In genomic region chr2:27288610-27289009, GRCh38 we compare ENCODE assay signal across 20 cellular contexts. TPM values are rescaled to one million over a fixed set of nuclear protein-coding genes. Genes with fewer than 3 reads are reported as not detected.
DNase-seq lines count a peak whose midpoint lies in the region; ATAC-seq, FAIRE-seq and TF ChIP-seq lines count a peak whose summit lies in the region.
"Had no signal": no experiment of that assay in that cellular context is flagged by ENCODE, and none has a peak within 500 bp of the region (broad histone marks: within the 10 kb centered on the region; RNA-seq: fewer than 3 reads in every experiment).

No MANE protein-coding gene starts in this region.

- H3K36me3 ChIP-seq in left ventricle myocardium inferior (no peaks in the 10 kb centered on the region), endothelial cell of umbilical vein (ENCODE audit: control insufficient read depth in 2 of 2, extremely low read depth in 1 of 2, insufficient read depth in 2 of 2, low read length in 2 of 2) (no peaks in the 10 kb centered on the region)
- H3K36me3 ChIP-seq: HAP-1 had no signal

- no peaks in the 10 kb centered on the region for H3K9me1 ChIP-seq in endothelial cell of umbilical vein (replicated peaks; ENCODE audit: control insufficient read depth, extremely low read depth, insufficient read depth, low read length)

- H3K27ac ChIP-seq in left ventricle myocardium inferior (replicated peaks) (peak overlapping the region; percentile 78), endothelial cell of umbilical vein (ENCODE audit: insufficient read depth, low read depth, low read length) (peak overlapping the region; percentile 97)

- TF ChIP-seq CTCF in left ventricle myocardium inferior (IDR thresholded peaks at IDR 0.05; ENCODE audit: borderline replicate concordance), result no peak
- TF ChIP-seq CTCF in endothelial cell of umbilical vein (IDR thresholded peaks at IDR 0.05; ENCODE audit: extremely low read depth in 1 of 2, insufficient read depth in 1 of 2, low read depth in 1 of 2, low read length in 2 of 2), result no peak

- FAIRE-seq in endothelial cell of umbilical vein (lab: Jason Lieb, UNC), result peak; percentile 91
- FAIRE-seq: GM12891, H1, HepG2, HTR-8/SVneo had no signal

- POLR2A ChIA-PET in endothelial cell of umbilical vein (lab: Charles Lee), result no interaction called here

- no peaks in the 10 kb centered on the region for H4K20me1 ChIP-seq in endothelial cell of umbilical vein (replicated peaks; ENCODE audit: control insufficient read depth, extremely low read depth, insufficient read depth, low read length)

- intact Hi-C loops in left ventricle myocardium inferior (cut with micrococcal nuclease), result no loop called here
- intact Hi-C loops in left cardiac atrium (cut with DNase I), result loop anchor here in 1 of 2 donors (10.0 kb wide), 1 partner anchor 194 kb away; no protein-coding TSS in a partner anchor
- intact Hi-C loops in endothelial cell of umbilical vein (cut with micrococcal nuclease), result loop anchor here (1.0 to 10.0 kb wide), 4 partner anchors 8 to 324 kb away; partner anchors contain the start of genes ATRAID and SLC5A6
- intact Hi-C loops in posterior cingulate gyrus (cut with DNase I), result no loop called here

- H3K4me1 ChIP-seq in left ventricle myocardium inferior, result peaks cover 74% of the 10 kb centered on the region
- H3K4me1 ChIP-seq in endothelial cell of umbilical vein (ENCODE audit: control insufficient read depth, extremely low read depth, insufficient read depth, low read length), result peaks cover 37% of the 10 kb centered on the region

- H3K4me2 ChIP-seq in endothelial cell of umbilical vein (ENCODE audit: insufficient read depth, low read length), result peak overlapping the region; percentile 60

- H3K79me2 ChIP-seq in endothelial cell of umbilical vein (ENCODE audit: control insufficient read depth, insufficient read depth, low read length), result no peaks in the 10 kb centered on the region

- TF ChIP-seq POLR2A in endothelial cell of umbilical vein (IDR thresholded peaks at IDR 0.05; ENCODE audit: low read depth, low read length), result peak; percentile 60

- H3K9me3 ChIP-seq in left ventricle myocardium inferior (replicated peaks) (no peaks in the 10 kb centered on the region), endothelial cell of umbilical vein (replicated peaks; ENCODE audit: control insufficient read depth, insufficient read depth, low read length) (no peaks in the 10 kb centered on the region)
- H3K9me3 ChIP-seq: HAP-1 had no signal

- peaks cover 11% of the 10 kb centered on the region for H3K27me3 ChIP-seq in left ventricle myocardium inferior (ENCODE audit: low read depth)
- H3K27me3 ChIP-seq in endothelial cell of umbilical vein (ENCODE audit: control insufficient read depth in 2 of 2, insufficient read depth in 2 of 2, low read length in 2 of 2), result no peaks in the 10 kb centered on the region

- H2AFZ ChIP-seq in endothelial cell of umbilical vein (ENCODE audit: low read depth, low read length), result peak overlapping the region; percentile 25

- H3K4me3 ChIP-seq in left ventricle myocardium inferior (peak overlapping the region; percentile 74), endothelial cell of umbilical vein (replicated peaks in 1 of 3; ENCODE audit: insufficient read depth in 1 of 3, low read depth in 1 of 3, low read length in 3 of 3) (no peak overlapping the region)
- H3K4me3 ChIP-seq: HAP-1 had no signal

- dilution Hi-C loops in endothelial cell of umbilical vein (cut with MboI; ENCODE audit: extremely low pct_ligation_motif_present, low sequenced_read_pairs), result no loop called here

- DNase-seq in left ventricle myocardium inferior (no peak), left cardiac atrium (no peak), endothelial cell of umbilical vein (ENCODE audit: low read depth, low spot score) (peak; percentile 94), pulmonary artery endothelial cell (ENCODE audit: low read depth, low spot score) (peak; percentile 32), posterior cingulate gyrus (no peak), T-helper 2 cell (no peak)
- DNase-seq: 8988T; ACHN; C1 segment of cervical spinal cord; Calu3; CD4-positive, alpha-beta T cell; DMS 273 treated with DMSO at 0.1 percent for 48 hours had no signal

- ATAC-seq in left cardiac atrium, result no peak
- ATAC-seq in esophagus mucosa, result no peak

- CTCF ChIA-PET in endothelial cell of umbilical vein (lab: Charles Lee), result interaction anchor here (1.0 to 7.2 kb wide), 5 partner anchors 7 to 43 kb away, joined by 3 to 107 read pairs (median 8); partner anchors contain the start of gene TRIM54

- BruUV-seq in endothelial cell of umbilical vein (replicated peaks; lab: Mats Ljungman, UMichigan), result no TSS peak

- H3K9ac ChIP-seq in endothelial cell of umbilical vein (replicated peaks; ENCODE audit: extremely low read depth, insufficient read depth, low read length), result peak overlapping the region; percentile 71

TF ChIP-seq in endothelial cell of umbilical vein, 7 proteins besides CTCF, POLR2A, EP300 and RAD21 (continues in another document):
- TF ChIP-seq EZH2 (IDR thresholded peaks at IDR 0.05; ENCODE audit: borderline replicate concordance, low read depth, low read length, severe bottlenecking), result no peak

RNA-seq across cellular contexts. Expression of gene TRIM54, which starts 6.4 kb away (rescaled TPM):
- total RNA-seq in left ventricle myocardium inferior (285 TPM), left cardiac atrium (100 to 1,000 TPM in 1 of 2 donors, 10 to 100 TPM in 1; 92.1 to 105 TPM), endothelial cell of umbilical vein (0.42 and 0.51 TPM in 2 replicates), pulmonary artery endothelial cell (not detected in 2 replicates), esophagus mucosa (0.16 TPM)
- 1.6 and 1.7 TPM in 2 replicates for polyA plus RNA-seq in endothelial cell of umbilical vein
- 0.14 and 0.32 TPM in 2 replicates for polyA plus RNA-seq in endothelial cell of umbilical vein (2011; cell fraction: cytosol; rRNA removed)
- 9.9 and 21.1 TPM in 2 replicates for polyA plus RNA-seq in endothelial cell of umbilical vein (2011; cell fraction: nucleus; rRNA removed)
- polyA plus RNA-seq in endothelial cell of umbilical vein (2012), result 0.37 and 0.46 TPM in 2 replicates
- polyA minus RNA-seq in endothelial cell of umbilical vein, result 0.17 and 1.0 TPM in 2 replicates
- 0.82 TPM for polyA minus RNA-seq in endothelial cell of umbilical vein (2011; cell fraction: cytosol; rRNA and poly(A)+ RNA removed)
- polyA minus RNA-seq in endothelial cell of umbilical vein (2011; cell fraction: nucleus; rRNA and poly(A)+ RNA removed), result 1.2 and 1.5 TPM in 2 replicates
- total RNA-seq: CD4-positive, alpha-beta T cell; Daoy; G401 had no signal

RNA-seq across cellular contexts. Expression of gene DNAJC5G, which starts 13.4 kb away (rescaled TPM):
- total RNA-seq in left ventricle myocardium inferior (1.2 TPM), left cardiac atrium (under 1 TPM; 0.41 to 0.71 TPM), endothelial cell of umbilical vein (0.16 and 0.77 TPM in 2 replicates), pulmonary artery endothelial cell (not detected in 2 replicates), esophagus mucosa (not detected)
- polyA plus RNA-seq in endothelial cell of umbilical vein, result 1.4 and 1.7 TPM in 2 replicates
- polyA plus RNA-seq in endothelial cell of umbilical vein (2011; cell fraction: cytosol; rRNA removed), result 0.34 and 0.35 TPM in 2 replicates
- 10.9 and 24.1 TPM in 2 replicates for polyA plus RNA-seq in endothelial cell of umbilical vein (2011; cell fraction: nucleus; rRNA removed)
- 0.29 TPM in 1 of 2 replicates, not detected in the other for polyA plus RNA-seq in endothelial cell of umbilical vein (2012)
- 2.1 and 3.9 TPM in 2 replicates for polyA minus RNA-seq in endothelial cell of umbilical vein
- polyA minus RNA-seq in endothelial cell of umbilical vein (2011; cell fraction: cytosol; rRNA and poly(A)+ RNA removed), result not detected
- polyA minus RNA-seq in endothelial cell of umbilical vein (2011; cell fraction: nucleus; rRNA and poly(A)+ RNA removed), result 3.7 and 3.9 TPM in 2 replicates
- total RNA-seq: Calu3; CD4-positive, alpha-beta T cell; Daoy; G401; HepG2 had no signal

RNA-seq across cellular contexts. Expression of gene UCN, which starts 19.6 kb away (rescaled TPM):
- total RNA-seq in left ventricle myocardium inferior, result 1.5 TPM
- total RNA-seq in left cardiac atrium, result 1 to 10 TPM; 1.2 to 1.6 TPM
- 0.75 TPM in 1 of 2 replicates, not detected in the other for total RNA-seq in endothelial cell of umbilical vein
- 1.2 and 1.6 TPM in 2 replicates for polyA plus RNA-seq in endothelial cell of umbilical vein
- 0.24 TPM in 1 of 2 replicates, not detected in the other for polyA plus RNA-seq in endothelial cell of umbilical vein (2011; cell fraction: cytosol; rRNA removed)
- 1.6 and 1.8 TPM in 2 replicates for polyA plus RNA-seq in endothelial cell of umbilical vein (2011; cell fraction: nucleus; rRNA removed)
- 0.38 TPM in 1 of 2 replicates, not detected in the other for polyA plus RNA-seq in endothelial cell of umbilical vein (2012)
- polyA minus RNA-seq in endothelial cell of umbilical vein, result not detected in 2 replicates
- 1.3 TPM for polyA minus RNA-seq in endothelial cell of umbilical vein (2011; cell fraction: cytosol; rRNA and poly(A)+ RNA removed)
- not detected in 2 replicates for polyA minus RNA-seq in endothelial cell of umbilical vein (2011; cell fraction: nucleus; rRNA and poly(A)+ RNA removed)
- 0.20 and 0.39 TPM in 2 replicates for total RNA-seq in pulmonary artery endothelial cell
- 0.56 TPM for total RNA-seq in esophagus mucosa
- total RNA-seq: G401, H1 had no signal

RNA-seq across cellular contexts. Expression of gene SLC30A3, which starts 25.8 kb away (rescaled TPM):
- total RNA-seq in left ventricle myocardium inferior (5.9 TPM), left cardiac atrium (1 to 10 TPM; 4.8 to 5.7 TPM), endothelial cell of umbilical vein (9.2 and 16.7 TPM in 2 replicates), pulmonary artery endothelial cell (0.11 TPM in 1 of 2 replicates, not detected in the other), esophagus mucosa (not detected)
- 63.9 and 79.9 TPM in 2 replicates for polyA plus RNA-seq in endothelial cell of umbilical vein
- 25.9 and 38.7 TPM in 2 replicates for polyA plus RNA-seq in endothelial cell of umbilical vein (2011; cell fraction: cytosol; rRNA removed)
- polyA plus RNA-seq in endothelial cell of umbilical vein (2011; cell fraction: nucleus; rRNA removed), result 42.8 and 66.8 TPM in 2 replicates
- polyA plus RNA-seq in endothelial cell of umbilical vein (2012), result 3.9 and 11.9 TPM in 2 replicates
- polyA minus RNA-seq in endothelial cell of umbilical vein, result 26.6 and 36.4 TPM in 2 replicates
- 1.6 TPM for polyA minus RNA-seq in endothelial cell of umbilical vein (2011; cell fraction: cytosol; rRNA and poly(A)+ RNA removed)
- polyA minus RNA-seq in endothelial cell of umbilical vein (2011; cell fraction: nucleus; rRNA and poly(A)+ RNA removed), result 12.2 and 20.5 TPM in 2 replicates
- total RNA-seq: Calu3; CD4-positive, alpha-beta T cell had no signal

RNA-seq across cellular contexts. Expression of gene MPV17, which starts 34.3 kb away (rescaled TPM):
- 59.2 TPM for total RNA-seq in left ventricle myocardium inferior
- 10 to 100 TPM; 52.7 to 60.9 TPM for total RNA-seq in left cardiac atrium
- total RNA-seq in endothelial cell of umbilical vein, result 66.5 and 74.7 TPM in 2 replicates
- 260 and 267 TPM in 2 replicates for polyA plus RNA-seq in endothelial cell of umbilical vein
- polyA plus RNA-seq in endothelial cell of umbilical vein (2011; cell fraction: cytosol; rRNA removed), result 157 and 195 TPM in 2 replicates
- polyA plus RNA-seq in endothelial cell of umbilical vein (2011; cell fraction: nucleus; rRNA removed), result 213 and 245 TPM in 2 replicates
- polyA plus RNA-seq in endothelial cell of umbilical vein (2012), result 125 and 130 TPM in 2 replicates
- 180 and 184 TPM in 2 replicates for polyA minus RNA-seq in endothelial cell of umbilical vein
- 52.8 TPM for polyA minus RNA-seq in endothelial cell of umbilical vein (2011; cell fraction: cytosol; rRNA and poly(A)+ RNA removed)
- 63.6 and 81.6 TPM in 2 replicates for polyA minus RNA-seq in endothelial cell of umbilical vein (2011; cell fraction: nucleus; rRNA and poly(A)+ RNA removed)
- 38.8 and 43.0 TPM in 2 replicates for total RNA-seq in pulmonary artery endothelial cell
- 42.7 TPM for total RNA-seq in esophagus mucosa

Comparison
In these comparisons a context has a peak if more than half of its experiments do, and no peak if none do; other contexts are left out.
1. DNase-seq: peak in endothelial cell of umbilical vein (single experiment) and pulmonary artery endothelial cell (single experiment); none in left ventricle myocardium inferior (single experiment), left cardiac atrium (single experiment), posterior cingulate gyrus (0 of 10) and T-helper 2 cell (0 of 5).
2. RNA of gene TRIM54, which starts 6.4 kb away (total RNA-seq): 285 TPM in left ventricle myocardium inferior (single experiment) and 92.1 to 105 TPM in left cardiac atrium; 0.42 to 0.51 TPM in endothelial cell of umbilical vein, 0.16 TPM in esophagus mucosa (single experiment) and not detected in pulmonary artery endothelial cell; every median in the first group is over 10 times any median in the second.